ENCODE assay signal across 27 cellular contexts in genomic region chr16:27671410-27671809, GRCh38.
A peak's percentile ranks its signal among the peaks of the same experiment; 100 is the strongest.
DNase-seq lines count a peak whose midpoint lies in the region; ATAC-seq and TF ChIP-seq lines count a peak whose summit lies in the region.
"Had no signal": no experiment of that assay in that cellular context is flagged by ENCODE, and none has a peak within 500 bp of the region (broad histone marks: within the 10 kb centered on the region; RNA-seq: fewer than 3 reads in every experiment).

No MANE protein-coding gene starts in this region.

- peak; percentile 14 for DNase-seq in ELR (ENCODE audit: low read depth)
- peak; percentile 17 for DNase-seq in HT1080 (ENCODE audit: low read depth)
- peak; percentile 22 for DNase-seq in WTC11 (ENCODE audit: low spot score)
- peak; percentile 41 for DNase-seq in iPS-NIHi7 (ENCODE audit: extremely low spot score)
- DNase-seq in activated CD8-positive, alpha-beta memory T cell treated with anti-CD3 and anti-CD28 coated beads, Interleukin-2, amount 50 U/mL, for 4 hours, result no peak
- DNase-seq in GM19240 (ENCODE audit: insufficient read length, low spot score), result no peak
- DNase-seq: activated CD4-positive, alpha-beta T cell treated with anti-CD3 and anti-CD28 coated beads for 48 hours; activated CD8-positive, alpha-beta memory T cell treated with anti-CD3 and anti-CD28 coated beads for 24 hours; activated T-cell treated with anti-CD3 and anti-CD28 coated beads, Interleukin-2, amount 50 U/mL, for 24 hours; C1 segment of cervical spinal cord; cerebellar nuclear complex; COR-L47; DND-41; NCI-H2107; NCI-H774; spleen; stimulated activated CD4-positive, alpha-beta T cell treated with anti-CD3 and anti-CD28 coated beads, Interleukin-4, amount 100 ng/mL, for 1 hour; substantia nigra; upper lobe of left lung had no signal

- ATAC-seq in WTC11 (peak; percentile 43; the same call in 1 of the 2 replicates), GM18502 (IDR thresholded peaks at IDR 0.05; ENCODE audit: poor library complexity, unreplicated experiment) (no peak), SK-N-SH treated with all-trans-retinoic acid at 6 μM for 48 hours (no peak)
- ATAC-seq: GM12878; Right ventricle myocardium inferior; stimulated activated effector memory CD8-positive, alpha-beta T cell treated with anti-CD3 and anti-CD28 coated beads, Interleukin-12 subunit alpha, Interleukin-12 subunit beta, amount 100 ng/mL, for 72 hours had no signal

- H3K27ac Mint-ChIP-seq in WTC11, result no peak overlapping the region
- H3K27ac Mint-ChIP-seq: activated T-cell treated with anti-CD3 and anti-CD28 coated beads, Interleukin-2, amount 50 U/mL, for 24 hours; IgD-negative memory B cell; stimulated activated effector memory CD8-positive, alpha-beta T cell treated with anti-CD3 and anti-CD28 coated beads, Interleukin-12 subunit alpha, Interleukin-12 subunit beta, amount 100 ng/mL, for 72 hours; T-helper 2 cell treated with Interferon-gamma antibody and Interleukin-4, amounts not matched to agents 5 μg/mL and 100 μg/mL, for 36 hours had no signal

- peaks cover 6% of the 10 kb centered on the region for H3K9me3 Mint-ChIP-seq in WTC11
- H3K9me3 Mint-ChIP-seq: activated T-cell treated with anti-CD3 and anti-CD28 coated beads, Interleukin-2, amount 50 U/mL, for 24 hours; stimulated activated effector memory CD8-positive, alpha-beta T cell treated with anti-CD3 and anti-CD28 coated beads, Interleukin-12 subunit alpha, Interleukin-12 subunit beta, amount 100 ng/mL, for 72 hours; T-helper 2 cell treated with Interferon-gamma antibody and Interleukin-4, amounts not matched to agents 5 μg/mL and 100 μg/mL, for 36 hours had no signal

- no peak; the same call in 1 of the 2 replicates for TF ChIP-seq CTCF in WTC11 (IDR thresholded peaks at IDR 0.05)

- no peak overlapping the region for H3K4me3 Mint-ChIP-seq in WTC11
- H3K4me3 Mint-ChIP-seq: activated T-cell treated with anti-CD3 and anti-CD28 coated beads, Interleukin-2, amount 50 U/mL, for 24 hours; IgD-negative memory B cell; neural crest cell; stimulated activated effector memory CD8-positive, alpha-beta T cell treated with anti-CD3 and anti-CD28 coated beads, Interleukin-12 subunit alpha, Interleukin-12 subunit beta, amount 100 ng/mL, for 72 hours; T-helper 2 cell treated with Interferon-gamma antibody and Interleukin-4, amounts not matched to agents 5 μg/mL and 100 μg/mL, for 36 hours had no signal

- H3K36me3 Mint-ChIP-seq in WTC11, result peaks cover 7% of the 10 kb centered on the region; the same call in 1 of the 2 replicates
- H3K36me3 Mint-ChIP-seq: stimulated activated effector memory CD8-positive, alpha-beta T cell treated with anti-CD3 and anti-CD28 coated beads, Interleukin-12 subunit alpha, Interleukin-12 subunit beta, amount 100 ng/mL, for 72 hours had no signal

- H3K4me1 Mint-ChIP-seq in WTC11, result peaks cover 3% of the 10 kb centered on the region; the same call in 1 of the 2 replicates
- H3K4me1 Mint-ChIP-seq: IgD-negative memory B cell, neural crest cell had no signal

- CTCF ChIA-PET in WTC11 (lab: Charles Lee), result interaction anchor here (0.6 to 2.2 kb wide), 12 partner anchors 9 to 196 kb away, joined by 3 to 8 read pairs (median 4); partner anchors contain the start of genes GTF3C1 and KATNIP

- no peaks in the 10 kb centered on the region for H3K27me3 Mint-ChIP-seq in WTC11 (ENCODE audit: low read depth)
- H3K27me3 Mint-ChIP-seq: activated T-cell treated with anti-CD3 and anti-CD28 coated beads, Interleukin-2, amount 50 U/mL, for 24 hours; IgD-negative memory B cell had no signal

- POLR2A ChIA-PET in WTC11 (lab: Charles Lee), result no interaction called here

TF ChIP-seq in WTC11, 78 proteins besides CTCF, POLR2A, EP300 and RAD21 (continues in another document):
- TF ChIP-seq, protein P1, sequence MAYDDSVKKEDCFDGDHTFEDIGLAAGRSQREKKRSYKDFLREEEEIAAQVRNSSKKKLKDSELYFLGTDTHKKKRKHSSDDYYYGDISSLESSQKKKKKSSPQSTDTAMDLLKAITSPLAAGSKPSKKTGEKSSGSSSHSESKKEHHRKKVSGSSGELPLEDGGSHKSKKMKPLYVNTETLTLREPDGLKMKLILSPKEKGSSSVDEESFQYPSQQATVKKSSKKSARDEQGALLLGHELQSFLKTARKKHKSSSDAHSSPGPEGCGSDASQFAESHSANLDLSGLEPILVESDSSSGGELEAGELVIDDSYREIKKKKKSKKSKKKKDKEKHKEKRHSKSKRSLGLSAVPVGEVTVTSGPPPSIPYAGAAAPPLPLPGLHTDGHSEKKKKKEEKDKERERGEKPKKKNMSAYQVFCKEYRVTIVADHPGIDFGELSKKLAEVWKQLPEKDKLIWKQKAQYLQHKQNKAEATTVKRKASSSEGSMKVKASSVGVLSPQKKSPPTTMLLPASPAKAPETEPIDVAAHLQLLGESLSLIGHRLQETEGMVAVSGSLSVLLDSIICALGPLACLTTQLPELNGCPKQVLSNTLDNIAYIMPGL (CRISPR knock-in tag; IDR thresholded peaks at IDR 0.05), result no peak
- TF ChIP-seq, protein P2, sequence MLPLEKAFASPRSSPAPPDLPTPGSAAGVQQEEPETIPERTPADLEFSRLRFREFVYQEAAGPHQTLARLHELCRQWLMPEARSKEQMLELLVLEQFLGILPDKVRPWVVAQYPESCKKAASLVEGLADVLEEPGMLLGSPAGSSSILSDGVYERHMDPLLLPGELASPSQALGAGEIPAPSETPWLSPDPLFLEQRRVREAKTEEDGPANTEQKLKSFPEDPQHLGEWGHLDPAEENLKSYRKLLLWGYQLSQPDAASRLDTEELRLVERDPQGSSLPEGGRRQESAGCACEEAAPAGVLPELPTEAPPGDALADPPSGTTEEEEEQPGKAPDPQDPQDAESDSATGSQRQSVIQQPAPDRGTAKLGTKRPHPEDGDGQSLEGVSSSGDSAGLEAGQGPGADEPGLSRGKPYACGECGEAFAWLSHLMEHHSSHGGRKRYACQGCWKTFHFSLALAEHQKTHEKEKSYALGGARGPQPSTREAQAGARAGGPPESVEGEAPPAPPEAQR (CRISPR knock-in tag; IDR thresholded peaks at IDR 0.05), result no peak
- no peak for TF ChIP-seq ETV6 (CRISPR knock-in tag; IDR thresholded peaks at IDR 0.05)

TF ChIP-seq in SK-N-SH treated with all-trans-retinoic acid at 6 μM for 48 hours, 23 proteins besides CTCF, POLR2A, EP300 and RAD21:
- TF ChIP-seq TCF4 (CRISPR knock-in tag; IDR thresholded peaks at IDR 0.05; ENCODE audit: borderline replicate concordance) (no peak), ZNF70 (CRISPR knock-in tag; IDR thresholded peaks at IDR 0.05) (no peak)

Comparison
In these comparisons a context has a peak if more than half of its experiments do, and no peak if none do; other contexts are left out.
1. DNase-seq: peak in ELR (single experiment), HT1080 (single experiment), WTC11 (single experiment) and iPS-NIHi7 (single experiment); none in activated CD8-positive, alpha-beta memory T cell treated with anti-CD3 and anti-CD28 coated beads, Interleukin-2, amount 50 U/mL, for 4 hours (single experiment) and GM19240 (single experiment).